Comparison of ENCODE assay signal across 1 cellular context in genomic region chr1:108199781-108200626, GRCh38.
A peak's percentile ranks its signal among the peaks of the same experiment; 100 is the strongest.
TF ChIP-seq lines count a peak whose summit lies in the region.

Gene SLC25A24, minus strand, starts transcription at chr1:108200343. Its CDS starts 205 bp downstream, at chr1:108200138.

TF ChIP-seq in K562, 482 proteins besides CTCF, POLR2A, EP300 and RAD21 (continued from another document and continues in another):
- no peak for TF ChIP-seq ZZZ3 (IDR thresholded peaks at IDR 0.05)
- TF ChIP-seq KLF13 (tag; IDR thresholded peaks at IDR 0.05; ENCODE audit: borderline replicate concordance, low read depth) = 0 out of 2 replicates have a peak, but pooled peaks have one; percentile 23
- peak; percentile 58 for TF ChIP-seq TFAP4 (CRISPR knock-in tag; IDR thresholded peaks at IDR 0.05; ENCODE audit: borderline replicate concordance)
- TF ChIP-seq, protein P1, sequence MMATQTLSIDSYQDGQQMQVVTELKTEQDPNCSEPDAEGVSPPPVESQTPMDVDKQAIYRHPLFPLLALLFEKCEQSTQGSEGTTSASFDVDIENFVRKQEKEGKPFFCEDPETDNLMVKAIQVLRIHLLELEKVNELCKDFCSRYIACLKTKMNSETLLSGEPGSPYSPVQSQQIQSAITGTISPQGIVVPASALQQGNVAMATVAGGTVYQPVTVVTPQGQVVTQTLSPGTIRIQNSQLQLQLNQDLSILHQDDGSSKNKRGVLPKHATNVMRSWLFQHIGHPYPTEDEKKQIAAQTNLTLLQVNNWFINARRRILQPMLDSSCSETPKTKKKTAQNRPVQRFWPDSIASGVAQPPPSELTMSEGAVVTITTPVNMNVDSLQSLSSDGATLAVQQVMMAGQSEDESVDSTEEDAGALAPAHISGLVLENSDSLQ (IDR thresholded peaks at IDR 0.05) = no peak
- TF ChIP-seq BACH1 (tag; IDR thresholded peaks at IDR 0.05) = no peak
- TF ChIP-seq, protein P2, sequence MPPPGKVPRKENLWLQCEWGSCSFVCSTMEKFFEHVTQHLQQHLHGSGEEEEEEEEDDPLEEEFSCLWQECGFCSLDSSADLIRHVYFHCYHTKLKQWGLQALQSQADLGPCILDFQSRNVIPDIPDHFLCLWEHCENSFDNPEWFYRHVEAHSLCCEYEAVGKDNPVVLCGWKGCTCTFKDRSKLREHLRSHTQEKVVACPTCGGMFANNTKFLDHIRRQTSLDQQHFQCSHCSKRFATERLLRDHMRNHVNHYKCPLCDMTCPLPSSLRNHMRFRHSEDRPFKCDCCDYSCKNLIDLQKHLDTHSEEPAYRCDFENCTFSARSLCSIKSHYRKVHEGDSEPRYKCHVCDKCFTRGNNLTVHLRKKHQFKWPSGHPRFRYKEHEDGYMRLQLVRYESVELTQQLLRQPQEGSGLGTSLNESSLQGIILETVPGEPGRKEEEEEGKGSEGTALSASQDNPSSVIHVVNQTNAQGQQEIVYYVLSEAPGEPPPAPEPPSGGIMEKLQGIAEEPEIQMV (tag; conservative IDR thresholded peaks at IDR 0.05; ENCODE audit: low read depth) = no peak
- no peak for TF ChIP-seq TAF7 (tag; IDR thresholded peaks at IDR 0.05)
- 0 out of 2 replicates have a peak, but pooled peaks have one; percentile 15 for TF ChIP-seq ZNF766 (CRISPR knock-in tag; conservative IDR thresholded peaks at IDR 0.05)
- 0 out of 2 replicates have a peak, but pooled peaks have one; percentile 83 for TF ChIP-seq RBM14 (IDR thresholded peaks at IDR 0.05; ENCODE audit: borderline replicate concordance, insufficient read depth, low read depth, low read length)
- TF ChIP-seq ARID1B (IDR thresholded peaks at IDR 0.05) = no peak
- no peak for TF ChIP-seq CBFA2T2 (conservative IDR thresholded peaks at IDR 0.05)
- no peak for TF ChIP-seq TRIM28 (IDR thresholded peaks at IDR 0.05)
- TF ChIP-seq NR4A1 (CRISPR knock-in tag; IDR thresholded peaks at IDR 0.05) = peak; percentile 53; the same call in 1 of the 2 replicates
- peak; percentile 56; the same call in 1 of the 2 replicates for TF ChIP-seq NR4A1 (tag; IDR thresholded peaks at IDR 0.05)
- TF ChIP-seq ZFX (CRISPR knock-in tag; IDR thresholded peaks at IDR 0.05) = peak; percentile 92
- TF ChIP-seq ETS2 (tag; IDR thresholded peaks at IDR 0.05; ENCODE audit: borderline replicate concordance, poor library complexity, severe bottlenecking) = no peak
- no peak for TF ChIP-seq CHAMP1 (IDR thresholded peaks at IDR 0.05)
- peak; percentile 42 for TF ChIP-seq E2F3 (CRISPR knock-in tag; IDR thresholded peaks at IDR 0.05)
- TF ChIP-seq, protein P3, sequence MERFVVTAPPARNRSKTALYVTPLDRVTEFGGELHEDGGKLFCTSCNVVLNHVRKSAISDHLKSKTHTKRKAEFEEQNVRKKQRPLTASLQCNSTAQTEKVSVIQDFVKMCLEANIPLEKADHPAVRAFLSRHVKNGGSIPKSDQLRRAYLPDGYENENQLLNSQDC (CRISPR knock-in tag; IDR thresholded peaks at IDR 0.05) = no peak
- TF ChIP-seq CAMTA2 (CRISPR knock-in tag; conservative IDR thresholded peaks at IDR 0.05) = no peak
- TF ChIP-seq, protein P4, sequence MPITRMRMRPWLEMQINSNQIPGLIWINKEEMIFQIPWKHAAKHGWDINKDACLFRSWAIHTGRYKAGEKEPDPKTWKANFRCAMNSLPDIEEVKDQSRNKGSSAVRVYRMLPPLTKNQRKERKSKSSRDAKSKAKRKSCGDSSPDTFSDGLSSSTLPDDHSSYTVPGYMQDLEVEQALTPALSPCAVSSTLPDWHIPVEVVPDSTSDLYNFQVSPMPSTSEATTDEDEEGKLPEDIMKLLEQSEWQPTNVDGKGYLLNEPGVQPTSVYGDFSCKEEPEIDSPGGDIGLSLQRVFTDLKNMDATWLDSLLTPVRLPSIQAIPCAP (CRISPR knock-in tag; IDR thresholded peaks at IDR 0.05; ENCODE audit: borderline replicate concordance) = no peak
- no peak for TF ChIP-seq COPS2 (conservative IDR thresholded peaks at IDR 0.05)
- TF ChIP-seq ZKSCAN8 (CRISPR knock-in tag; IDR thresholded peaks at IDR 0.05) = 0 out of 2 replicates have a peak, but pooled peaks have one; percentile 2
- peak; percentile 67 for TF ChIP-seq MAX (CRISPR knock-in tag; IDR thresholded peaks at IDR 0.05)
- TF ChIP-seq ZC3H4 (CRISPR knock-in tag; IDR thresholded peaks at IDR 0.05; ENCODE audit: borderline replicate concordance) = no peak
- no peak for TF ChIP-seq CBX8 (IDR thresholded peaks at IDR 0.05; ENCODE audit: borderline replicate concordance, extremely low read depth, low read depth, low read length, poor library complexity, severe bottlenecking)
- TF ChIP-seq NRF1 (conservative IDR thresholded peaks at IDR 0.05 in 1 of 2, IDR thresholded peaks at IDR 0.05 in 1 of 2) = peak in 1 of 2 experiments; percentile 81
- peak; percentile 95 for TF ChIP-seq PHF8 (IDR thresholded peaks at IDR 0.05; ENCODE audit: borderline replicate concordance, low read length)
- peak; percentile 46 to 84; a peak in 2 of 4 replicates for TF ChIP-seq MLX (CRISPR knock-in tag; conservative IDR thresholded peaks at IDR 0.05)
- no peak for TF ChIP-seq CBX5 (IDR thresholded peaks at IDR 0.05; ENCODE audit: borderline replicate concordance, low read depth)
- TF ChIP-seq ZNF57 (CRISPR knock-in tag; IDR thresholded peaks at IDR 0.05) = peak; percentile 67; the same call in 1 of the 2 replicates
- no peak for TF ChIP-seq ZNF583 (CRISPR knock-in tag; IDR thresholded peaks at IDR 0.05)
- no peak for TF ChIP-seq GATA2 (CRISPR knock-in tag; IDR thresholded peaks at IDR 0.05)
- TF ChIP-seq SOX6 (IDR thresholded peaks at IDR 0.05) = 0 out of 2 replicates have a peak, but pooled peaks have one; percentile 48
- TF ChIP-seq, protein P5, sequence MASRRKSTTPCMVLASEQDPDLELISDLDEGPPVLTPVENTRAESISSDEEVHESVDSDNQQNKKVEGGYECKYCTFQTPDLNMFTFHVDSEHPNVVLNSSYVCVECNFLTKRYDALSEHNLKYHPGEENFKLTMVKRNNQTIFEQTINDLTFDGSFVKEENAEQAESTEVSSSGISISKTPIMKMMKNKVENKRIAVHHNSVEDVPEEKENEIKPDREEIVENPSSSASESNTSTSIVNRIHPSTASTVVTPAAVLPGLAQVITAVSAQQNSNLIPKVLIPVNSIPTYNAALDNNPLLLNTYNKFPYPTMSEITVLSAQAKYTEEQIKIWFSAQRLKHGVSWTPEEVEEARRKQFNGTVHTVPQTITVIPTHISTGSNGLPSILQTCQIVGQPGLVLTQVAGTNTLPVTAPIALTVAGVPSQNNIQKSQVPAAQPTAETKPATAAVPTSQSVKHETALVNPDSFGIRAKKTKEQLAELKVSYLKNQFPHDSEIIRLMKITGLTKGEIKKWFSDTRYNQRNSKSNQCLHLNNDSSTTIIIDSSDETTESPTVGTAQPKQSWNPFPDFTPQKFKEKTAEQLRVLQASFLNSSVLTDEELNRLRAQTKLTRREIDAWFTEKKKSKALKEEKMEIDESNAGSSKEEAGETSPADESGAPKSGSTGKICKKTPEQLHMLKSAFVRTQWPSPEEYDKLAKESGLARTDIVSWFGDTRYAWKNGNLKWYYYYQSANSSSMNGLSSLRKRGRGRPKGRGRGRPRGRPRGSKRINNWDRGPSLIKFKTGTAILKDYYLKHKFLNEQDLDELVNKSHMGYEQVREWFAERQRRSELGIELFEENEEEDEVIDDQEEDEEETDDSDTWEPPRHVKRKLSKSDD (conservative IDR thresholded peaks at IDR 0.05; ENCODE audit: low read length) = no peak
- TF ChIP-seq TCF7L2 (IDR thresholded peaks at IDR 0.05; ENCODE audit: low read depth, low read length) = no peak
- TF ChIP-seq BRD4 (IDR thresholded peaks at IDR 0.05) = 0 out of 2 replicates have a peak, but pooled peaks have one; percentile 46
- TF ChIP-seq, protein P6, sequence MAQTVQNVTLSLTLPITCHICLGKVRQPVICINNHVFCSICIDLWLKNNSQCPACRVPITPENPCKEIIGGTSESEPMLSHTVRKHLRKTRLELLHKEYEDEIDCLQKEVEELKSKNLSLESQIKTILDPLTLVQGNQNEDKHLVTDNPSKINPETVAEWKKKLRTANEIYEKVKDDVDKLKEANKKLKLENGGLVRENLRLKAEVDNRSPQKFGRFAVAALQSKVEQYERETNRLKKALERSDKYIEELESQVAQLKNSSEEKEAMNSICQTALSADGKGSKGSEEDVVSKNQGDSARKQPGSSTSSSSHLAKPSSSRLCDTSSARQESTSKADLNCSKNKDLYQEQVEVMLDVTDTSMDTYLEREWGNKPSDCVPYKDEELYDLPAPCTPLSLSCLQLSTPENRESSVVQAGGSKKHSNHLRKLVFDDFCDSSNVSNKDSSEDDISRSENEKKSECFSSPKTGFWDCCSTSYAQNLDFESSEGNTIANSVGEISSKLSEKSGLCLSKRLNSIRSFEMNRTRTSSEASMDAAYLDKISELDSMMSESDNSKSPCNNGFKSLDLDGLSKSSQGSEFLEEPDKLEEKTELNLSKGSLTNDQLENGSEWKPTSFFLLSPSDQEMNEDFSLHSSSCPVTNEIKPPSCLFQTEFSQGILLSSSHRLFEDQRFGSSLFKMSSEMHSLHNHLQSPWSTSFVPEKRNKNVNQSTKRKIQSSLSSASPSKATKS (CRISPR knock-in tag; IDR thresholded peaks at IDR 0.05) = no peak
- TF ChIP-seq FOXP1 (CRISPR knock-in tag; IDR thresholded peaks at IDR 0.05) = peak; percentile 94
- TF ChIP-seq ZNF436 (CRISPR knock-in tag; IDR thresholded peaks at IDR 0.05) = no peak
- TF ChIP-seq IFI16 (CRISPR knock-in tag; IDR thresholded peaks at IDR 0.05) = no peak
- TF ChIP-seq FUS (optimal IDR thresholded peaks at IDR 0.05; ENCODE audit: low read depth, low read length) = peak; percentile 72
- 0 out of 2 replicates have a peak, but pooled peaks have one; percentile 16 for TF ChIP-seq ATF4 (CRISPR knock-in tag; IDR thresholded peaks at IDR 0.05)
- TF ChIP-seq ZFP91 (CRISPR knock-in tag; IDR thresholded peaks at IDR 0.05) = no peak
- no peak for TF ChIP-seq ZNF324 (CRISPR knock-in tag; IDR thresholded peaks at IDR 0.05)
- TF ChIP-seq SIX5 (IDR thresholded peaks at IDR 0.05; ENCODE audit: borderline replicate concordance in 1 of 2, insufficient read depth in 1 of 2, low read depth in 1 of 2, low read length in 2 of 2) = no peak
- peak; percentile 41; the same call in 1 of the 2 replicates for TF ChIP-seq CREM (IDR thresholded peaks at IDR 0.05; ENCODE audit: low read depth)
- no peak for TF ChIP-seq ZKSCAN1 (IDR thresholded peaks at IDR 0.05; ENCODE audit: low read depth, low read length)
- TF ChIP-seq SMARCE1 (IDR thresholded peaks at IDR 0.05) = 0 out of 2 replicates have a peak, but pooled peaks have one; percentile 4
- 0 out of 2 replicates have a peak, but pooled peaks have one; percentile 51 for TF ChIP-seq ZNF143 (CRISPR knock-in tag; IDR thresholded peaks at IDR 0.05)
